28 cellular contexts compared by ENCODE assay signal in genomic region chr1:31791131-31791858, GRCh38. TPM values are rescaled to one million over a fixed set of nuclear protein-coding genes. Genes with fewer than 3 reads are reported as not detected.
A peak's percentile ranks its signal among the peaks of the same experiment; 100 is the strongest.
DNase-seq lines count a peak whose midpoint lies in the region; ATAC-seq and TF ChIP-seq lines count a peak whose summit lies in the region.
"Had no signal": no experiment of that assay in that cellular context is flagged by ENCODE, and none has a peak within 500 bp of the region (broad histone marks: within the 10 kb centered on the region; RNA-seq: fewer than 3 reads in every experiment).

No MANE protein-coding gene starts in this region.

- no peaks in the 10 kb centered on the region for H3K27me3 Mint-ChIP-seq in chondrocyte (ENCODE audit: low read depth)
- peaks cover 5 to 12% (median 9%) of the 10 kb centered on the region in 3 donors for H3K27me3 Mint-ChIP-seq in immature natural killer cell (ENCODE audit: low read depth in 3 of 3)
- H3K27me3 Mint-ChIP-seq: activated CD4-positive, alpha-beta memory T cell treated with anti-CD3 and anti-CD28 coated beads for 36 hours; activated T-cell treated with anti-CD3 and anti-CD28 coated beads, Interleukin-2, amount 50 U/mL, for 24 hours had no signal

- H3K9me3 ChIP-seq in upper lobe of right lung: no peaks in the 10 kb centered on the region
- H3K9me3 ChIP-seq: suprapubic skin had no signal

- H3K4me3 Mint-ChIP-seq in chondrocyte (ENCODE audit: unreplicated experiment): no peak overlapping the region
- H3K4me3 Mint-ChIP-seq in immature natural killer cell: no peak overlapping the region
- H3K4me3 Mint-ChIP-seq: activated CD4-positive, alpha-beta memory T cell treated with anti-CD3 and anti-CD28 coated beads for 36 hours; activated naive CD4-positive, alpha-beta T cell treated with anti-CD3 and anti-CD28 coated beads, Interleukin-2, amount 10 ng/mL, durations not matched to agents 7 days and 5 days; activated T-cell treated with anti-CD3 and anti-CD28 coated beads, Interleukin-2, amount 50 U/mL, for 24 hours; stimulated activated effector memory CD8-positive, alpha-beta T cell treated with anti-CD3 and anti-CD28 coated beads, Interleukin-12 subunit alpha, Interleukin-12 subunit beta, amount 100 ng/mL, for 72 hours had no signal

- H3K27me3 ChIP-seq in upper lobe of right lung: peaks cover under 1% of the 10 kb centered on the region

- intact Hi-C loops in cardiac septum (cut with DNase I) (loop anchor here (2.0 kb wide), 1 partner anchor 172 kb away; no protein-coding TSS in a partner anchor), Right ventricle myocardium superior (cut with DNase I) (no loop called here), upper lobe of right lung (cut with DNase I) (no loop called here)

- H3K4me1 Mint-ChIP-seq in chondrocyte (ENCODE audit: low read depth) (peaks cover 19% of the 10 kb centered on the region), immature natural killer cell (peaks cover 10 to 17% of the 10 kb centered on the region in 2 donors)

- no peak for TF ChIP-seq CTCF in chondrocyte (IDR thresholded peaks at IDR 0.05)
- TF ChIP-seq CTCF in upper lobe of right lung (IDR thresholded peaks at IDR 0.05): no peak

- H3K27ac ChIP-seq in upper lobe of right lung: no peak overlapping the region
- H3K27ac ChIP-seq: C4-2B, suprapubic skin had no signal

- H3K36me3 Mint-ChIP-seq in chondrocyte (ENCODE audit: low read depth) (no peaks in the 10 kb centered on the region), immature natural killer cell (no peaks in the 10 kb centered on the region)
- H3K36me3 Mint-ChIP-seq: activated CD4-positive, alpha-beta memory T cell treated with anti-CD3 and anti-CD28 coated beads for 36 hours; activated naive CD4-positive, alpha-beta T cell treated with anti-CD3 and anti-CD28 coated beads, Interleukin-2, amount 10 ng/mL, durations not matched to agents 7 days and 5 days had no signal

- H3K4me1 ChIP-seq in upper lobe of right lung: peaks cover 3% of the 10 kb centered on the region

- H3K36me3 ChIP-seq in upper lobe of right lung: no peaks in the 10 kb centered on the region
- H3K36me3 ChIP-seq: suprapubic skin had no signal

- H3K27ac Mint-ChIP-seq in chondrocyte (ENCODE audit: unreplicated experiment) (no peak overlapping the region), immature natural killer cell (no peak overlapping the region)
- H3K27ac Mint-ChIP-seq: activated CD4-positive, alpha-beta memory T cell treated with anti-CD3 and anti-CD28 coated beads for 36 hours; activated naive CD4-positive, alpha-beta T cell treated with anti-CD3 and anti-CD28 coated beads, Interleukin-2, amount 10 ng/mL, durations not matched to agents 7 days and 5 days; activated T-cell treated with anti-CD3 and anti-CD28 coated beads, Interleukin-2, amount 50 U/mL, for 24 hours; stimulated activated effector memory CD8-positive, alpha-beta T cell treated with anti-CD3 and anti-CD28 coated beads, Interleukin-12 subunit alpha, Interleukin-12 subunit beta, amount 100 ng/mL, for 72 hours had no signal

- peak; percentile 20 for DNase-seq in cardiac septum (ENCODE audit: low spot score)
- DNase-seq in Right ventricle myocardium superior: no peak
- DNase-seq in chondrocyte (ENCODE audit: low spot score): peak; percentile 41
- DNase-seq in mesenteric fat pad (ENCODE audit: low spot score): peak; percentile 88
- peak; percentile 54 for DNase-seq in upper lobe of right lung
- no peak for DNase-seq in DMS53 treated with DMSO at 0.1 percent for 48 hours (lab: John Stamatoyannopoulos, UW; ENCODE audit: unreplicated experiment)
- DNase-seq in immature natural killer cell: no peak
- DNase-seq: activated CD4-positive, alpha-beta memory T cell treated with anti-CD3 and anti-CD28 coated beads for 36 hours; activated CD4-positive, CD25-positive, alpha-beta regulatory T cell; activated naive CD4-positive, alpha-beta T cell treated with anti-CD3 and anti-CD28 coated beads, Interleukin-2, amount 10 ng/mL, durations not matched to agents 7 days and 5 days; activated T-cell treated with anti-CD3 and anti-CD28 coated beads, Interleukin-2, amount 50 U/mL, for 24 hours; anterior cingulate cortex; caudate nucleus; EL; KBM-7; mammary epithelial cell; MM.1S; NCI-H1436; NCI-H2107; NCI-H446 treated with DMSO at 0.1 percent for 48 hours; stimulated activated CD4-positive, alpha-beta T cell treated with anti-CD3 and anti-CD28 coated beads, Interleukin-2, amount 100 ng/mL, for 48 hours; SW 1271; T1000 had no signal

- no peak overlapping the region for H3K4me3 ChIP-seq in upper lobe of right lung
- H3K4me3 ChIP-seq: suprapubic skin had no signal

- no peak for ATAC-seq in Right ventricle myocardium superior (ENCODE audit: poor library complexity)
- ATAC-seq in upper lobe of right lung: no peak
- no peak for ATAC-seq in GM21576 (IDR thresholded peaks at IDR 0.05; ENCODE audit: unreplicated experiment)
- ATAC-seq: Right ventricle myocardium inferior; stimulated activated effector memory CD8-positive, alpha-beta T cell treated with anti-CD3 and anti-CD28 coated beads, Interleukin-12 subunit alpha, Interleukin-12 subunit beta, amount 100 ng/mL, for 72 hours had no signal

- H3K9me3 Mint-ChIP-seq in chondrocyte (ENCODE audit: low read depth): no peaks in the 10 kb centered on the region
- no peaks in the 10 kb centered on the region for H3K9me3 Mint-ChIP-seq in immature natural killer cell
- H3K9me3 Mint-ChIP-seq: activated CD4-positive, alpha-beta memory T cell treated with anti-CD3 and anti-CD28 coated beads for 36 hours; activated naive CD4-positive, alpha-beta T cell treated with anti-CD3 and anti-CD28 coated beads, Interleukin-2, amount 10 ng/mL, durations not matched to agents 7 days and 5 days; activated T-cell treated with anti-CD3 and anti-CD28 coated beads, Interleukin-2, amount 50 U/mL, for 24 hours; stimulated activated effector memory CD8-positive, alpha-beta T cell treated with anti-CD3 and anti-CD28 coated beads, Interleukin-12 subunit alpha, Interleukin-12 subunit beta, amount 100 ng/mL, for 72 hours had no signal

RNA-seq across cellular contexts. Expression of gene SPOCD1, which starts 24.5 kb away (rescaled TPM):
- total RNA-seq in cardiac septum: 0.19 TPM
- not detected for total RNA-seq in Right ventricle myocardium superior
- 0.46 to 7.3 TPM (median 5.2 TPM) in 3 replicates for total RNA-seq in chondrocyte
- total RNA-seq in mesenteric fat pad: 9.5 TPM
- 31.4 TPM for total RNA-seq in upper lobe of right lung
- polyA plus RNA-seq in immature natural killer cell: 1 to 10 TPM in 1 of 3 donors, under 1 TPM in 2; 0.24 to 2.5 (median 0.46) TPM
- total RNA-seq: Right ventricle myocardium inferior had no signal

RNA-seq across cellular contexts. Expression of gene ADGRB2, which starts 27.2 kb away (rescaled TPM):
- total RNA-seq in cardiac septum: 7.7 TPM
- 14.7 TPM for total RNA-seq in Right ventricle myocardium superior
- 11.9 to 20.4 TPM (median 12.2 TPM) in 3 replicates for total RNA-seq in chondrocyte
- total RNA-seq in mesenteric fat pad: 3.9 TPM
- total RNA-seq in upper lobe of right lung: 0.69 TPM
- 1 to 10 TPM in 1 of 3 donors, under 1 TPM in 1, not detected in 1; 0.36 to 2.1 TPM for polyA plus RNA-seq in immature natural killer cell

Comparison
In these comparisons a context has a peak if more than half of its experiments do, and no peak if none do; other contexts are left out.
1. DNase-seq: peak in cardiac septum (single experiment), chondrocyte (single experiment), mesenteric fat pad (single experiment) and upper lobe of right lung (single experiment); none in Right ventricle myocardium superior (single experiment), DMS53 treated with DMSO at 0.1 percent for 48 hours (single experiment) and immature natural killer cell (0 of 3).